ENCODE assay signal across 11 cellular contexts in the genomic region with DNA sequence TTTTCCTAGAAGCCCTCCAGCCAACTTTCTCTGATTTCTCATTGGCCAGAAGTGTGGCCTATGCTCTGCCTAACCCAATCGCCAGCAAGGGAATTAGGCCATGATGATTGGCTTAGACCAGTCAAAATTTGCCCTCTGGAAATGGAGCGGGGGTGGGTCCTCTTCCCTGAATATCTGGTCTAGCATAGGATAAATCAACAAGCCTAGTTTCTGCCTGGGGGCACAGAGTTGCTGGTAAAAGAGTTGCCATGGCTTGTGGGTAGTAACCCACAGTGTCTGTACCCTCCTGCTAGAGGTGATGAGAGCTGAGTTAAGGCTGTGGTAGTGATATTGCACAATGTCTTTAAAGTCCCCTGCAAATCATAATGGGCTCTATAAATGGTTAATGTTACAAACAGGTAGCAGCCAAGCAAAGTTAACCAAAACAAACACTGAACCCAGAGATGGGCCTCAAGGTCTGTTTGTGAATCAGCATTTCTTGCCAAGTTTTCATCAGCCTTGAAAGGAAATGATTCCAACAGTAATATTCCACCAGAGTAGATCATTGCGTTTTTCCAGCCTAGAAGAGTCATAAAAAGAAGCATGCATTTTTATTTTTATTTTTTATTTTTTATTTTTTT. TPM values are rescaled to one million over a fixed set of nuclear protein-coding genes. Genes with fewer than 3 reads are reported as not detected.
A peak's percentile ranks its signal among the peaks of the same experiment; 100 is the strongest.
DNase-seq lines count a peak whose midpoint lies in the region; ATAC-seq and TF ChIP-seq lines count a peak whose summit lies in the region.
"Had no signal": no experiment of that assay in that cellular context is flagged by ENCODE, and none has a peak within 500 bp of the region (broad histone marks: within the 10 kb centered on the region; RNA-seq: fewer than 3 reads in every experiment).

No MANE protein-coding gene starts in this region.

- peaks cover 60% of the 10 kb centered on the region for H3K4me1 Mint-ChIP-seq in activated T-cell treated with anti-CD3 and anti-CD28 coated beads, Interleukin-2, amount 50 U/mL, for 72 hours (ENCODE audit: low read depth)
- H3K4me1 Mint-ChIP-seq in activated T-cell treated with anti-CD3 and anti-CD28 coated beads, Interleukin-2, amount 50 U/mL, for 4 hours (ENCODE audit: low read depth): peaks cover 54% of the 10 kb centered on the region
- peaks cover 42% of the 10 kb centered on the region for H3K4me1 Mint-ChIP-seq in stimulated activated naive CD8-positive, alpha-beta T cell treated with anti-CD3 and anti-CD28 coated beads, Interleukin-15, amount 100 ng/mL, for 72 hours

- peak overlapping the region; percentile 77 for H3K27ac Mint-ChIP-seq in activated T-cell treated with anti-CD3 and anti-CD28 coated beads, Interleukin-2, amount 50 U/mL, for 72 hours
- peak overlapping the region in 1 of 2 donors; percentile 56 for H3K27ac Mint-ChIP-seq in stimulated activated naive CD8-positive, alpha-beta T cell treated with anti-CD3 and anti-CD28 coated beads, Interleukin-15, amount 100 ng/mL, for 72 hours

- no peak overlapping the region for H3K4me3 ChIP-seq in epithelial cell of esophagus (ENCODE audit: low read length)

- H3K27ac ChIP-seq in RWPE1: no peak overlapping the region

- POLR2A ChIA-PET in RWPE1 (lab: Yijun Ruan, JAX; ENCODE audit: low non-redundant PET): no interaction called here

- TF ChIP-seq CTCF in RWPE1 (conservative IDR thresholded peaks at IDR 0.05; ENCODE audit: low read depth): no peak
- no peak for TF ChIP-seq CTCF in epithelial cell of esophagus (IDR thresholded peaks at IDR 0.05; ENCODE audit: insufficient read depth, low read depth, low read length, missing control alignments)

- ATAC-seq in activated T-cell treated with anti-CD3 and anti-CD28 coated beads, Interleukin-2, amount 50 U/mL, for 72 hours (replicated peaks in 1 of 2): peak; percentile 69 to 70
- no peak for ATAC-seq in activated T-cell treated with anti-CD3 and anti-CD28 coated beads, Interleukin-2, amount 50 U/mL, for 4 hours
- peak; percentile 93 for ATAC-seq in stimulated activated naive CD8-positive, alpha-beta T cell treated with anti-CD3 and anti-CD28 coated beads, Interleukin-15, amount 100 ng/mL, for 72 hours
- no peak for ATAC-seq in HG02870 (IDR thresholded peaks at IDR 0.05; ENCODE audit: unreplicated experiment)

- peaks cover 14 to 55% of the 10 kb centered on the region in 2 donors for H3K36me3 Mint-ChIP-seq in activated T-cell treated with anti-CD3 and anti-CD28 coated beads, Interleukin-2, amount 50 U/mL, for 72 hours (ENCODE audit: insufficient read depth in 2 of 2)
- peaks cover 43% of the 10 kb centered on the region for H3K36me3 Mint-ChIP-seq in activated T-cell treated with anti-CD3 and anti-CD28 coated beads, Interleukin-2, amount 50 U/mL, for 4 hours (ENCODE audit: insufficient read depth)

- peak in 1 of 2 donors; percentile 16 for DNase-seq in activated T-cell treated with anti-CD3 and anti-CD28 coated beads, Interleukin-2, amount 50 U/mL, for 72 hours
- DNase-seq in activated T-cell treated with anti-CD3 and anti-CD28 coated beads, Interleukin-2, amount 50 U/mL, for 4 hours: no peak
- DNase-seq in RWPE1 (ENCODE audit: low spot score) (peak; percentile 15), epithelial cell of esophagus (ENCODE audit: low read depth) (peak; percentile 33), DMS 273 (lab: John Stamatoyannopoulos, UW; ENCODE audit: unreplicated experiment) (no peak), NCI-H524 (lab: John Stamatoyannopoulos, UW) (no peak)
- no peak for DNase-seq in stimulated activated naive CD8-positive, alpha-beta T cell treated with anti-CD3 and anti-CD28 coated beads, Interleukin-15, amount 100 ng/mL, for 72 hours
- DNase-seq: NCI-H1048, NCI-H446 treated with DMSO at 0.1 percent for 48 hours, Right ventricle myocardium superior had no signal

- no peaks in the 10 kb centered on the region for H3K27me3 Mint-ChIP-seq in activated T-cell treated with anti-CD3 and anti-CD28 coated beads, Interleukin-2, amount 50 U/mL, for 72 hours (ENCODE audit: low read depth)
- H3K27me3 Mint-ChIP-seq in activated T-cell treated with anti-CD3 and anti-CD28 coated beads, Interleukin-2, amount 50 U/mL, for 4 hours (ENCODE audit: low read depth): no peaks in the 10 kb centered on the region
- H3K27me3 Mint-ChIP-seq in stimulated activated naive CD8-positive, alpha-beta T cell treated with anti-CD3 and anti-CD28 coated beads, Interleukin-15, amount 100 ng/mL, for 72 hours: no peaks in the 10 kb centered on the region

- H3K4me3 Mint-ChIP-seq in activated T-cell treated with anti-CD3 and anti-CD28 coated beads, Interleukin-2, amount 50 U/mL, for 72 hours: peak overlapping the region in 1 of 2 donors; percentile 65
- H3K4me3 Mint-ChIP-seq in activated T-cell treated with anti-CD3 and anti-CD28 coated beads, Interleukin-2, amount 50 U/mL, for 4 hours: no peak overlapping the region
- peak overlapping the region in 1 of 2 donors; percentile 49 for H3K4me3 Mint-ChIP-seq in stimulated activated naive CD8-positive, alpha-beta T cell treated with anti-CD3 and anti-CD28 coated beads, Interleukin-15, amount 100 ng/mL, for 72 hours

- no peaks in the 10 kb centered on the region for H3K9me3 Mint-ChIP-seq in activated T-cell treated with anti-CD3 and anti-CD28 coated beads, Interleukin-2, amount 50 U/mL, for 72 hours
- H3K9me3 Mint-ChIP-seq in activated T-cell treated with anti-CD3 and anti-CD28 coated beads, Interleukin-2, amount 50 U/mL, for 4 hours: no peaks in the 10 kb centered on the region
- H3K9me3 Mint-ChIP-seq in stimulated activated naive CD8-positive, alpha-beta T cell treated with anti-CD3 and anti-CD28 coated beads, Interleukin-15, amount 100 ng/mL, for 72 hours: no peaks in the 10 kb centered on the region

- CTCF ChIA-PET in RWPE1 (lab: Yijun Ruan, JAX): no interaction called here

RNA-seq across cellular contexts. Expression of gene GALM, which starts 19.3 kb away (rescaled TPM):
- total RNA-seq in activated T-cell treated with anti-CD3 and anti-CD28 coated beads, Interleukin-2, amount 50 U/mL, for 72 hours: 100 to 1,000 TPM in 1 of 2 donors, 10 to 100 TPM in 1; 97.8 to 114 TPM
- 10 to 100 TPM; 35.2 to 77.9 (median 58.8) TPM for total RNA-seq in activated T-cell treated with anti-CD3 and anti-CD28 coated beads, Interleukin-2, amount 50 U/mL, for 4 hours

Comparison
In these comparisons a context has a peak if more than half of its experiments do, and no peak if none do; other contexts are left out.
1. ATAC-seq: peak in activated T-cell treated with anti-CD3 and anti-CD28 coated beads, Interleukin-2, amount 50 U/mL, for 72 hours (2 of 2) and stimulated activated naive CD8-positive, alpha-beta T cell treated with anti-CD3 and anti-CD28 coated beads, Interleukin-15, amount 100 ng/mL, for 72 hours (single experiment); none in activated T-cell treated with anti-CD3 and anti-CD28 coated beads, Interleukin-2, amount 50 U/mL, for 4 hours (0 of 2) and HG02870 (single experiment).
2. DNase-seq: peak in RWPE1 (single experiment) and epithelial cell of esophagus (single experiment); none in activated T-cell treated with anti-CD3 and anti-CD28 coated beads, Interleukin-2, amount 50 U/mL, for 4 hours (single experiment), stimulated activated naive CD8-positive, alpha-beta T cell treated with anti-CD3 and anti-CD28 coated beads, Interleukin-15, amount 100 ng/mL, for 72 hours (0 of 2), DMS 273 (single experiment) and NCI-H524 (0 of 2).